14 cellular contexts compared by ENCODE assay signal in the genomic region with DNA sequence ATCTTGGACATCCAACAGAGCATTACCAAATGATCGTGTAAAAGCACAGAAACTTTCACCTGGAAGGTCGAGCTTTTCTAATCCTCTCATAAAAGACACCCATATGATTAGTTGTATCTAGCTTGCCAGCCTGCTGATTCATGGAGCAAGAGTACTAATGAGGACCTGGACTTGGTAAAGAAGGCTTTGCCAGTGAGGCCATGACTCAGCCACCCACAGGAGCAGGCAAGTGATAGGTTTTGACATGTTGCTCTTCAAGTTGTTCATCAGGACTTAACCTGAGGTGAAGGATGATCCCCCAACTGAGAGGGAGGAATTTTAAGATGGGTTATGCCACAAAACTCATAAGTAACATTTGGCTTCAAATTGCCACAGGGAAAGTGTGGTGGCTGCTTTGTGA. TPM values are rescaled to one million over a fixed set of nuclear protein-coding genes. Genes with fewer than 3 reads are reported as not detected.
DNase-seq lines count a peak whose midpoint lies in the region; ATAC-seq and TF ChIP-seq lines count a peak whose summit lies in the region.
"Had no signal": no experiment of that assay in that cellular context is flagged by ENCODE, and none has a peak within 500 bp of the region (broad histone marks: within the 10 kb centered on the region; RNA-seq: fewer than 3 reads in every experiment).

No MANE protein-coding gene starts in this region.

- H3K4me3 ChIP-seq in cardiac fibroblast (replicated peaks in 1 of 2; ENCODE audit: low read depth in 2 of 2, low read length in 2 of 2) = no peak overlapping the region
- H3K4me3 ChIP-seq: right lobe of liver, uterus had no signal

- BruUV-seq in Calu3 (replicated peaks; lab: Mats Ljungman, UMichigan) = no TSS peak

- no peaks in the 10 kb centered on the region for H3K9me3 Mint-ChIP-seq in Calu3 (ENCODE audit: low read depth, unreplicated experiment)
- H3K9me3 Mint-ChIP-seq: CD4-positive, alpha-beta T cell had no signal

- no peaks in the 10 kb centered on the region for H3K27me3 Mint-ChIP-seq in Calu3 (ENCODE audit: unreplicated experiment)
- H3K27me3 Mint-ChIP-seq: activated naive CD8-positive, alpha-beta T cell; CD4-positive, alpha-beta T cell had no signal

- TF ChIP-seq CTCF in Calu3 (IDR thresholded peaks at IDR 0.05; ENCODE audit: unreplicated experiment) (no peak), cardiac fibroblast (IDR thresholded peaks at IDR 0.05; ENCODE audit: low read depth, low read length) (no peak)

- peaks cover 16% of the 10 kb centered on the region for H3K4me1 Mint-ChIP-seq in Calu3 (ENCODE audit: low read depth, unreplicated experiment)

- no peak for ATAC-seq in GM21529 (IDR thresholded peaks at IDR 0.05; ENCODE audit: unreplicated experiment)

- CTCF ChIA-PET in Calu3 (lab: Charles Lee) = no interaction called here

- H3K27ac Mint-ChIP-seq in Calu3 (ENCODE audit: unreplicated experiment) = no peak overlapping the region
- H3K27ac Mint-ChIP-seq: activated naive CD8-positive, alpha-beta T cell; CD4-positive, alpha-beta T cell had no signal

- DNase-seq in Calu3 (peak; percentile 11), NCI-H460 (ENCODE audit: extremely low read depth, low read depth) (peak; percentile 44), cardiac fibroblast (ENCODE audit: low read depth in 2 of 2) (peak; percentile 42 to 57), mucosa of gallbladder (ENCODE audit: low spot score) (peak; percentile 19), NCI-H1092 treated with DMSO at 0.1 percent for 48 hours (lab: John Stamatoyannopoulos, UW) (no peak), DMS153 treated with DMSO at 0.1 percent for 48 hours (lab: John Stamatoyannopoulos, UW; ENCODE audit: unreplicated experiment) (no peak)
- no peak for DNase-seq in activated naive CD4-positive, alpha-beta T cell treated with anti-CD3 and anti-CD28 coated beads, Interleukin-2, amount 50 U/mL, for 16 hours
- DNase-seq: CD4-positive, alpha-beta T cell; effector CD8-positive, alpha-beta T cell; T-helper 2 cell; uterus had no signal

- H3K4me3 Mint-ChIP-seq in Calu3 (ENCODE audit: low read depth, unreplicated experiment) = no peak overlapping the region
- H3K4me3 Mint-ChIP-seq: activated naive CD8-positive, alpha-beta T cell; CD4-positive, alpha-beta T cell had no signal

- intact Hi-C loops in Calu3 (cut with micrococcal nuclease; ENCODE audit: unreplicated experiment) = no loop called here

- peaks cover 4% of the 10 kb centered on the region for H3K36me3 Mint-ChIP-seq in Calu3 (ENCODE audit: insufficient read depth, unreplicated experiment)

RNA-seq across cellular contexts. Expression of a gene that starts 24.7 kb away (rescaled TPM):
- 0.40 and 0.51 TPM in 2 replicates for total RNA-seq in Calu3 (2022)
- 146 and 176 TPM in 2 replicates for total RNA-seq in NCI-H460 (2014; rRNA removed; shearing (Covaris generic))
- polyA plus RNA-seq in NCI-H460 (2014; cell fraction: nucleus; rRNA removed) = 71.6 and 113 TPM in 2 replicates
- total RNA-seq in mucosa of gallbladder = not detected
- total RNA-seq: right lobe of liver had no signal

Comparison
In these comparisons a context has a peak if more than half of its experiments do, and no peak if none do; other contexts are left out.
1. DNase-seq: peak in Calu3 (single experiment), NCI-H460 (single experiment), cardiac fibroblast (2 of 2) and mucosa of gallbladder (single experiment); none in NCI-H1092 treated with DMSO at 0.1 percent for 48 hours (single experiment), activated naive CD4-positive, alpha-beta T cell treated with anti-CD3 and anti-CD28 coated beads, Interleukin-2, amount 50 U/mL, for 16 hours (single experiment) and DMS153 treated with DMSO at 0.1 percent for 48 hours (single experiment).
2. RNA of a gene that starts 24.7 kb away (total RNA-seq): 146 to 176 TPM in NCI-H460; 0.40 to 0.51 TPM in Calu3 and not detected in mucosa of gallbladder (single experiment); every median in the first group is over 10 times any median in the second.